Comparison of ENCODE assay signal across 18 cellular contexts in genomic region chr7:86645174-86645566, GRCh38. TPM values are rescaled to one million over a fixed set of nuclear protein-coding genes. Genes with fewer than 3 reads are reported as not detected.
DNase-seq lines count a peak whose midpoint lies in the region; ATAC-seq and TF ChIP-seq lines count a peak whose summit lies in the region.
"Had no signal": no experiment of that assay in that cellular context is flagged by ENCODE, and none has a peak within 500 bp of the region (broad histone marks: within the 10 kb centered on the region; RNA-seq: fewer than 3 reads in every experiment).

No MANE protein-coding gene starts in this region.

- H3K23me2 ChIP-seq in H9 (ENCODE audit: insufficient read length, low read depth, low read length, poor library complexity, severe bottlenecking): peaks cover 21% of the 10 kb centered on the region

- no peaks in the 10 kb centered on the region for H3K79me1 ChIP-seq in H9 (ENCODE audit: insufficient read depth, low read depth, low read length, poor library complexity, severe bottlenecking)

- no peak overlapping the region for H4K91ac ChIP-seq in H9 (ENCODE audit: insufficient read length, low read depth, low read length)

- no peak overlapping the region for H3T11ph ChIP-seq in H9 (ENCODE audit: low read length)

- DNase-seq in H9 (no peak), body of pancreas (no peak), pons (ENCODE audit: low spot score) (peak; percentile 36), NOMO-1 (lab: John Stamatoyannopoulos, UW; ENCODE audit: unreplicated experiment in 2 of 2) (no peak), left lung (no peak), ecto neural progenitor cell (ENCODE audit: low spot score) (no peak), GM20000 (ENCODE audit: low spot score) (no peak)
- DNase-seq: activated CD4-positive, CD25-positive, alpha-beta regulatory T cell; activated effector memory CD4-positive, alpha-beta T cell treated with Interleukin-2 at 50 U/mL for 16 hours; COR-L47; effector memory CD4-positive, alpha-beta T cell; NCI-H774 had no signal

- H3K9me3 ChIP-seq in H9 (ENCODE audit: control insufficient read depth, low read depth, low read length) (no peaks in the 10 kb centered on the region), body of pancreas (no peaks in the 10 kb centered on the region), iPS-20b (ENCODE audit: insufficient read depth, low read depth, low read length) (no peaks in the 10 kb centered on the region), left lung (no peaks in the 10 kb centered on the region)

- no peak overlapping the region for H3K14ac ChIP-seq in H9 (ENCODE audit: insufficient read depth, low read length)

- no peak overlapping the region for H3K4me3 ChIP-seq in body of pancreas
- peak overlapping the region; percentile 79 for H3K4me3 ChIP-seq in iPS-20b (ENCODE audit: low read length)
- H3K4me3 ChIP-seq in left lung: no peak overlapping the region

- TF ChIP-seq CTCF in H9 (conservative IDR thresholded peaks at IDR 0.05) (no peak), body of pancreas (IDR thresholded peaks at IDR 0.05) (no peak), left lung (IDR thresholded peaks at IDR 0.05) (no peak), GM20000 (IDR thresholded peaks at IDR 0.05; ENCODE audit: extremely low read depth, missing control alignments) (no peak)

- H2BK15ac ChIP-seq in H9 (ENCODE audit: low read depth, low read length): no peak overlapping the region

- no peaks in the 10 kb centered on the region for H3K4me1 ChIP-seq in H9 (ENCODE audit: insufficient read depth, low read length)
- peaks cover 21% of the 10 kb centered on the region for H3K4me1 ChIP-seq in body of pancreas
- peaks cover 19% of the 10 kb centered on the region; the same call in 1 of the 2 replicates for H3K4me1 ChIP-seq in iPS-20b (ENCODE audit: insufficient read depth, low read length)
- H3K4me1 ChIP-seq in left lung: peaks cover 0 to 8% of the 10 kb centered on the region in 2 donors

- no peak overlapping the region for H3K56ac ChIP-seq in H9 (ENCODE audit: insufficient read length, low read depth, low read length)

- H3K79me2 ChIP-seq in H9 (ENCODE audit: insufficient read depth, low read length): no peaks in the 10 kb centered on the region

- H3K4me1 Mint-ChIP-seq in H9: peaks cover 29 to 34% of the 10 kb centered on the region in 2 experiments
- H3K4me1 Mint-ChIP-seq: IgD-negative memory B cell, memory B cell had no signal

- ATAC-seq in body of pancreas (peak; percentile 8), left lung (no peak)

- WGBS in H9 (ENCODE audit: extremely low coverage, insufficient read length, low lambda C conversion rate): no CpG with 5 or more reads among the region's 13 CpGs
- 4 to 6% methylated on average over 13 of the region's 13 CpGs for WGBS in body of pancreas, 2 donors

- peak overlapping the region; percentile 63 for H2AFZ ChIP-seq in H9 (ENCODE audit: low read length)

- no peak overlapping the region for H3K23ac ChIP-seq in H9 (ENCODE audit: insufficient read length, low read depth, low read length)

- no peak overlapping the region for H4K8ac ChIP-seq in H9 (replicated peaks; ENCODE audit: insufficient read length, low read depth, low read length)

- TF ChIP-seq POLR2A in body of pancreas (IDR thresholded peaks at IDR 0.05): no peak

- peak overlapping the region; percentile 98 for H3K4me2 ChIP-seq in H9 (ENCODE audit: insufficient read depth, insufficient read length, low read length)

- H2BK20ac ChIP-seq in H9 (ENCODE audit: low read depth, low read length, poor library complexity, severe bottlenecking): no peak overlapping the region

- no peak overlapping the region for H3K27ac ChIP-seq in H9 (ENCODE audit: insufficient read length, low read depth, low read length)
- H3K27ac ChIP-seq in body of pancreas: no peak overlapping the region
- H3K27ac ChIP-seq in iPS-20b (ENCODE audit: low read length): no peak overlapping the region
- H3K27ac ChIP-seq in left lung: no peak overlapping the region

- no peak overlapping the region for H2AK5ac ChIP-seq in H9 (ENCODE audit: insufficient read length, low read length)

- H4K20me1 ChIP-seq in H9 (ENCODE audit: control insufficient read depth, insufficient read depth, insufficient read length): no peaks in the 10 kb centered on the region

- no peaks in the 10 kb centered on the region for H3K36me3 Mint-ChIP-seq in H9 (ENCODE audit: insufficient read depth in 1 of 3, low read depth in 3 of 3)
- H3K36me3 Mint-ChIP-seq: IgD-negative memory B cell, memory B cell had no signal

- no peak overlapping the region for H2BK12ac ChIP-seq in H9 (ENCODE audit: insufficient read length, low read depth, low read length)

- no peak overlapping the region for H3K18ac ChIP-seq in H9 (ENCODE audit: insufficient read length, low read depth, low read length)

- H3K4me3 Mint-ChIP-seq in H9: peak overlapping the region; percentile 78 to 99
- H3K4me3 Mint-ChIP-seq: memory B cell had no signal

- H3K36me3 ChIP-seq in body of pancreas (replicated peaks in 1 of 2; ENCODE audit: insufficient read depth in 1 of 2, low read depth in 2 of 2) (no peaks in the 10 kb centered on the region), iPS-20b (ENCODE audit: insufficient read depth, low read depth, low read length) (no peaks in the 10 kb centered on the region), left lung (no peaks in the 10 kb centered on the region)

- peak overlapping the region in 1 of 3 experiments; percentile 59; a peak in 1 of 7 replicates for H3K27ac Mint-ChIP-seq in H9
- H3K27ac Mint-ChIP-seq: IgD-negative memory B cell, memory B cell had no signal

- no peak overlapping the region for H2BK5ac ChIP-seq in H9 (ENCODE audit: insufficient read length, low read length)

- H3K27me3 ChIP-seq in H9 (ENCODE audit: insufficient read depth, low read length) (peaks cover 4% of the 10 kb centered on the region; the same call in 1 of the 2 replicates), body of pancreas (peaks cover 0 to 16% of the 10 kb centered on the region in 2 donors), iPS-20b (ENCODE audit: insufficient read depth, low read length) (peaks cover 41% of the 10 kb centered on the region), left lung (peaks cover 28 to 43% of the 10 kb centered on the region in 2 donors)

- no peaks in the 10 kb centered on the region for H3K9me3 Mint-ChIP-seq in H9
- H3K9me3 Mint-ChIP-seq: memory B cell had no signal

- H2BK120ac ChIP-seq in H9 (ENCODE audit: low read depth, low read length, poor library complexity, severe bottlenecking): no peak overlapping the region

- H3K4ac ChIP-seq in H9 (ENCODE audit: low read depth, low read length): no peak overlapping the region

- no peak overlapping the region for H4K5ac ChIP-seq in H9 (ENCODE audit: insufficient read length, low read depth, low read length)

- intact Hi-C loops in body of pancreas (cut with DNase I) (no loop called here), left lung (cut with DNase I) (no loop called here)

- H3K9ac ChIP-seq in H9 (ENCODE audit: extremely low read depth, insufficient read length, low read length) (peak overlapping the region; percentile 0), iPS-20b (ENCODE audit: low read depth, low read length) (peak overlapping the region; percentile 51; the same call in 1 of the 2 replicates)

- H3K27me3 Mint-ChIP-seq in H9 (ENCODE audit: low read depth): peaks cover 40% of the 10 kb centered on the region

RNA-seq across cellular contexts. Expression of gene GRM3, which starts 1.5 kb away (rescaled TPM):
- total RNA-seq in H9 (2021) (0.15 and 0.70 TPM in 2 replicates), body of pancreas (not detected), left lung (not detected)
- total RNA-seq: G401, osteoblast, RPMI7951 had no signal
